In the genomic region with DNA sequence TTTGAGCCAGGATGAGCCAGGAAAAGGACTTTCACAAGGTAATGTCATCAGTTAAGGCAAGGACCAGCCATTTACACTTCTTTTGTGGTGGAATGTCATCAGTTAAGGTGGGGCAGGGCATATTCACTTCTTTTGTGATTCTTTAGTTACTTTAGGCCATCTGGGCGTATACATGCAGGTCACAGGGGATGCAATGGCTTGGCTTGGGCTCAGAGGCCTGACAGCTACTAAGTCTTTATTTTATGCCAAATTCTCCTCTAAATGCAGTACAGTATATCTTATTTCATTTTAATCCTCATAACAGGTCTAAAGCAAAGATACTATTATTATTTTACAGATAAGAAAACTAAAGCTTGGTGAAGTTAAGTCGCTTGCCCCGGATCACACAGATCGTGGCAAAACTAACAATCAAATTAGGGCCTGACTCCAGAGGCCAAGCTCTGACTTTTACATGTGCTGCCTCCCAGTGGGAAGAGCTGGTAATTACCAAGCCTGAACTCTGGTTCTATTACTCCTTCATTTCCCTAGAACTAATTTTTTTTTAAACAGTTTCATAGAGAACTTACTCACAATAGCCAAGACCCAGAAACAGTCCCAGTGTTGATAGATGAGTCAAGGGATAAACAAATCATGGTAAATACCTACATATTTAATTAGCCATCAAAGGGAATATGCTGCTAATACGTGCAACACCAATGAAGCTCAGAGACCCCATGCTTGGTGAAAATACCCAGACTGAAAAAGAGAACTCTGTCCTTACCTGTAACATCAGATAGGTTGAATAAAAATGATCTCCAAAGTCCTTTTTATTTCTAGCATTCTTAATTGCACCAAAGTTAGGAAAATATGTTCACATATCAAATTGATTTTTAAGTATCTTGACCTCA, we compare ENCODE assay signal across 8 cellular contexts. TPM values are rescaled to one million over a fixed set of nuclear protein-coding genes. Genes with fewer than 3 reads are reported as not detected.
DNase-seq lines count a peak whose midpoint lies in the region; TF ChIP-seq lines count a peak whose summit lies in the region.

No MANE protein-coding gene starts in this region.

- peaks cover 9% of the 10 kb centered on the region; the same call in 1 of the 2 replicates for H3K27me3 ChIP-seq in SK-N-SH (ENCODE audit: insufficient read depth)

- DNase-seq in Daoy (ENCODE audit: low read depth): peak; percentile 75
- DNase-seq in GM20000 (ENCODE audit: low spot score): peak; percentile 59
- DNase-seq in HK-2 (ENCODE audit: unreplicated experiment): peak; percentile 39
- peak; percentile 73 for DNase-seq in SK-N-SH
- peak; percentile 33 for DNase-seq in astrocyte of the cerebellum (ENCODE audit: low read depth)
- peak; percentile 65 for DNase-seq in iPS-NIHi11 (ENCODE audit: low spot score)
- DNase-seq in stimulated activated CD4-positive, alpha-beta T cell treated with anti-CD3 and anti-CD28 coated beads, Interleukin-1b, Interleukin-23, amount 100 ng/mL, for 4 hours (ENCODE audit: low read depth in 2 of 2): peak; percentile 35 to 36
- no peak for DNase-seq in NCI-H187 treated with DMSO at 0.1 percent for 48 hours (lab: John Stamatoyannopoulos, UW)

- WGBS in SK-N-SH (ENCODE audit: low lambda C conversion rate): 12% methylated on average over 5 of the region's 5 CpGs

- no peaks in the 10 kb centered on the region for H3K9me3 ChIP-seq in SK-N-SH

- TF ChIP-seq EP300 in SK-N-SH (IDR thresholded peaks at IDR 0.05; ENCODE audit: borderline replicate concordance in 1 of 2, low read depth in 1 of 2, low read length in 1 of 2): no peak

- no peaks in the 10 kb centered on the region for H3K4me1 ChIP-seq in SK-N-SH (ENCODE audit: control insufficient read depth in 1 of 2, insufficient read depth in 2 of 2, low read depth in 1 of 2, low read length in 1 of 2)

- peak; percentile 64 for TF ChIP-seq RAD21 in SK-N-SH (IDR thresholded peaks at IDR 0.05; ENCODE audit: low read length)

- POLR2A ChIA-PET in SK-N-SH (lab: Yijun Ruan, JAX): no interaction called here

- H3K79me2 ChIP-seq in SK-N-SH (ENCODE audit: insufficient read depth): no peaks in the 10 kb centered on the region

- no peak overlapping the region for H2AFZ ChIP-seq in SK-N-SH (ENCODE audit: low read depth)

- no peaks in the 10 kb centered on the region for H3K9me2 ChIP-seq in SK-N-SH

- H3K36me3 ChIP-seq in SK-N-SH (replicated peaks in 1 of 2; ENCODE audit: control insufficient read depth in 1 of 2, insufficient read depth in 2 of 2, low read length in 1 of 2): no peaks in the 10 kb centered on the region

- no peak overlapping the region for H3K9ac ChIP-seq in SK-N-SH

- no peak overlapping the region for H3K4me3 ChIP-seq in SK-N-SH (ENCODE audit: low read depth in 2 of 2, low read length in 1 of 2)
- H3K4me3 ChIP-seq in astrocyte of the cerebellum (ENCODE audit: low read depth, low read length): no peak overlapping the region

- CTCF ChIA-PET in SK-N-SH (lab: Yijun Ruan, JAX): interaction anchor here (0.7 to 3.3 kb wide), 30 partner anchors 9 to 1060 kb away, joined by 3 to 39 read pairs (median 4); no protein-coding TSS in a partner anchor

- H4K20me1 ChIP-seq in SK-N-SH (ENCODE audit: insufficient read depth): no peaks in the 10 kb centered on the region

- TF ChIP-seq CTCF in GM20000 (IDR thresholded peaks at IDR 0.05; ENCODE audit: extremely low read depth, missing control alignments) (peak; percentile 78), SK-N-SH (IDR thresholded peaks at IDR 0.05) (peak; percentile 94), astrocyte of the cerebellum (IDR thresholded peaks at IDR 0.05; ENCODE audit: low read depth, low read length, missing control alignments) (peak; percentile 82)

- in situ Hi-C loops in astrocyte of the cerebellum (cut with HindIII; ENCODE audit: low sequenced_read_pairs): no loop called here

- H3F3A ChIP-seq in SK-N-SH (replicated peaks; ENCODE audit: insufficient read depth): no peaks in the 10 kb centered on the region

- H3K27ac ChIP-seq in SK-N-SH (ENCODE audit: low read depth in 2 of 2, low read length in 1 of 2): no peak overlapping the region

- H3K4me2 ChIP-seq in SK-N-SH: no peak overlapping the region

TF ChIP-seq in SK-N-SH, 30 proteins besides CTCF, POLR2A, EP300 and RAD21:
- TF ChIP-seq, protein P1, sequence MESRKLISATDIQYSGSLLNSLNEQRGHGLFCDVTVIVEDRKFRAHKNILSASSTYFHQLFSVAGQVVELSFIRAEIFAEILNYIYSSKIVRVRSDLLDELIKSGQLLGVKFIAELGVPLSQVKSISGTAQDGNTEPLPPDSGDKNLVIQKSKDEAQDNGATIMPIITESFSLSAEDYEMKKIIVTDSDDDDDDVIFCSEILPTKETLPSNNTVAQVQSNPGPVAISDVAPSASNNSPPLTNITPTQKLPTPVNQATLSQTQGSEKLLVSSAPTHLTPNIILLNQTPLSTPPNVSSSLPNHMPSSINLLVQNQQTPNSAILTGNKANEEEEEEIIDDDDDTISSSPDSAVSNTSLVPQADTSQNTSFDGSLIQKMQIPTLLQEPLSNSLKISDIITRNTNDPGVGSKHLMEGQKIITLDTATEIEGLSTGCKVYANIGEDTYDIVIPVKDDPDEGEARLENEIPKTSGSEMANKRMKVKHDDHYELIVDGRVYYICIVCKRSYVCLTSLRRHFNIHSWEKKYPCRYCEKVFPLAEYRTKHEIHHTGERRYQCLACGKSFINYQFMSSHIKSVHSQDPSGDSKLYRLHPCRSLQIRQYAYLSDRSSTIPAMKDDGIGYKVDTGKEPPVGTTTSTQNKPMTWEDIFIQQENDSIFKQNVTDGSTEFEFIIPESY (IDR thresholded peaks at IDR 0.05; ENCODE audit: borderline replicate concordance, low read depth): no peak
- TF ChIP-seq CHD2 (IDR thresholded peaks at IDR 0.05; ENCODE audit: low read length, partially characterized antibody) (peak; percentile 24), RFX5 (IDR thresholded peaks at IDR 0.05; ENCODE audit: low read length) (no peak), GATA2 (CRISPR knock-in tag; IDR thresholded peaks at IDR 0.05) (no peak), EZH2phosphoT487 (IDR thresholded peaks at IDR 0.05; ENCODE audit: borderline replicate concordance, low read depth) (no peak), SMC3 (IDR thresholded peaks at IDR 0.05; ENCODE audit: low read depth, low read length) (peak; percentile 51; the same call in 1 of the 2 replicates)
- TF ChIP-seq, protein P2, sequence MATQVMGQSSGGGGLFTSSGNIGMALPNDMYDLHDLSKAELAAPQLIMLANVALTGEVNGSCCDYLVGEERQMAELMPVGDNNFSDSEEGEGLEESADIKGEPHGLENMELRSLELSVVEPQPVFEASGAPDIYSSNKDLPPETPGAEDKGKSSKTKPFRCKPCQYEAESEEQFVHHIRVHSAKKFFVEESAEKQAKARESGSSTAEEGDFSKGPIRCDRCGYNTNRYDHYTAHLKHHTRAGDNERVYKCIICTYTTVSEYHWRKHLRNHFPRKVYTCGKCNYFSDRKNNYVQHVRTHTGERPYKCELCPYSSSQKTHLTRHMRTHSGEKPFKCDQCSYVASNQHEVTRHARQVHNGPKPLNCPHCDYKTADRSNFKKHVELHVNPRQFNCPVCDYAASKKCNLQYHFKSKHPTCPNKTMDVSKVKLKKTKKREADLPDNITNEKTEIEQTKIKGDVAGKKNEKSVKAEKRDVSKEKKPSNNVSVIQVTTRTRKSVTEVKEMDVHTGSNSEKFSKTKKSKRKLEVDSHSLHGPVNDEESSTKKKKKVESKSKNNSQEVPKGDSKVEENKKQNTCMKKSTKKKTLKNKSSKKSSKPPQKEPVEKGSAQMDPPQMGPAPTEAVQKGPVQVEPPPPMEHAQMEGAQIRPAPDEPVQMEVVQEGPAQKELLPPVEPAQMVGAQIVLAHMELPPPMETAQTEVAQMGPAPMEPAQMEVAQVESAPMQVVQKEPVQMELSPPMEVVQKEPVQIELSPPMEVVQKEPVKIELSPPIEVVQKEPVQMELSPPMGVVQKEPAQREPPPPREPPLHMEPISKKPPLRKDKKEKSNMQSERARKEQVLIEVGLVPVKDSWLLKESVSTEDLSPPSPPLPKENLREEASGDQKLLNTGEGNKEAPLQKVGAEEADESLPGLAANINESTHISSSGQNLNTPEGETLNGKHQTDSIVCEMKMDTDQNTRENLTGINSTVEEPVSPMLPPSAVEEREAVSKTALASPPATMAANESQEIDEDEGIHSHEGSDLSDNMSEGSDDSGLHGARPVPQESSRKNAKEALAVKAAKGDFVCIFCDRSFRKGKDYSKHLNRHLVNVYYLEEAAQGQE (IDR thresholded peaks at IDR 0.05; ENCODE audit: low read depth, low read length): no peak

RNA-seq across cellular contexts. Expression of a gene that starts 35.4 kb away (rescaled TPM):
- 18.3 and 22.0 TPM in 2 replicates for total RNA-seq in Daoy (2014; rRNA removed; shearing (Covaris generic))
- polyA plus RNA-seq in SK-N-SH (2012; rRNA removed): 6.1 and 7.8 TPM in 2 replicates
- 9.1 and 11.6 TPM in 2 replicates for polyA plus RNA-seq in SK-N-SH (2012; cell fraction: cytosol; rRNA removed)
- polyA plus RNA-seq in SK-N-SH (2012; cell fraction: nucleus; rRNA removed): 3.9 and 5.4 TPM in 2 replicates

RNA-seq across cellular contexts. Expression of a gene that starts 55.5 kb away (rescaled TPM):
- total RNA-seq in Daoy (2014; rRNA removed; shearing (Covaris generic)): 340 and 366 TPM in 2 replicates
- polyA plus RNA-seq in SK-N-SH (2012; rRNA removed): 101 and 132 TPM in 2 replicates
- polyA plus RNA-seq in SK-N-SH (2012; cell fraction: cytosol; rRNA removed): 173 and 232 TPM in 2 replicates
- polyA plus RNA-seq in SK-N-SH (2012; cell fraction: nucleus; rRNA removed): 30.5 and 55.1 TPM in 2 replicates

RNA-seq across cellular contexts. Expression of a gene that starts 55.8 kb away (rescaled TPM):
- 167 and 211 TPM in 2 replicates for total RNA-seq in Daoy (2014; rRNA removed; shearing (Covaris generic))
- polyA plus RNA-seq in SK-N-SH (2012; rRNA removed): 73.1 and 87.5 TPM in 2 replicates
- 82.4 and 97.0 TPM in 2 replicates for polyA plus RNA-seq in SK-N-SH (2012; cell fraction: cytosol; rRNA removed)
- 86.2 and 137 TPM in 2 replicates for polyA plus RNA-seq in SK-N-SH (2012; cell fraction: nucleus; rRNA removed)
